Comparison of ENCODE assay signal across 8 cellular contexts in the genomic region with DNA sequence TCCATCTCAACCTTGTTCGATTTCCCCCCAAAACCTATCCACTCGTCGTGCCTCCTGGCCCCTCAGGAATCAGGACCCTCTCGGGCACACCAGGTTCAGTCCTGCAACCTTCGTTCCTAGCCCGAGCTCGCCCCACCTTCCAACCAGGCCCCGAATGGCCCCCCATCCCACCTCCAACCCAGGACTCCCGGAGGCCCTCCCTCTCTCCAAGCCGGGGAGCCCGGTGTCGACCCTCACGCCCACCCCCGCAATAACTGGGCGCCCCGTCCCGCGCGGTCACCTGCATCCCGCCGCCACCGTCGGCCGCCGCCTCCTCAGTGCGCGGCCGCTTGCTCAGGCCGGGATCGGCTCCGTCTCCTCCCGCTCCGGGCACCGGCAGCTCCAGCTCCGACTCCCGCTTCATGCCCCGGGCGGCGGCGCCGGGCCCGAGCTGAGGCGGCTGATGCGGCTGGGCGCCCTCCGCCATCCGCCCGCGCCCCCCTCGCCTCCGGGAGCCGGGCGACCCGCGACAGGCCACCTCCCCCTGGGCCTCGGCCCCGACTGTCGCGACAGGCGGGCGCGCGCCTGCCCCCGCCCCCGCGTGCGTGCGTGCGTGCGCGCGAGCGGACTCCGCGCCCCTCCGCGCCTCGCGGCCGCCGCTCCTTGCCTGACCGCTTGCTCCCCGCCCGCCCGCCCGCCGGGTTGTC. TPM values are rescaled to one million over a fixed set of nuclear protein-coding genes. Genes with fewer than 3 reads are reported as not detected.
DNase-seq lines count a peak whose midpoint lies in the region; ATAC-seq and TF ChIP-seq lines count a peak whose summit lies in the region.

No MANE protein-coding gene starts in this region.

- H3F3A ChIP-seq in PC-3 (ENCODE audit: low read length, unreplicated experiment) = no peaks in the 10 kb centered on the region

- peaks cover 31% of the 10 kb centered on the region for H3K27me3 Mint-ChIP-seq in memory B cell

- H3K4me3 Mint-ChIP-seq in memory B cell = peak overlapping the region; percentile 68

- TF ChIP-seq CTCF in AG04450 (IDR thresholded peaks at IDR 0.05; ENCODE audit: low read depth, low read length) (no peak), GM12865 (IDR thresholded peaks at IDR 0.05; ENCODE audit: insufficient read depth, low read depth, low read length, missing control alignments) (no peak), PC-3 (conservative IDR thresholded peaks at IDR 0.05; ENCODE audit: low read depth, low read length) (no peak), coronary artery (IDR thresholded peaks at IDR 0.05) (no peak), thyroid gland (IDR thresholded peaks at IDR 0.05) (no peak)

- H3K4me1 ChIP-seq in PC-3 (ENCODE audit: insufficient read depth, low read length) (0 out of 2 replicates have a peak, but pooled peaks cover 13% of the 10 kb centered on the region), thyroid gland (peaks cover 19 to 20% of the 10 kb centered on the region in 2 donors)

- TF ChIP-seq POLR2A in thyroid gland (IDR thresholded peaks at IDR 0.05) = peak in 1 of 2 donors; percentile 40

- WGBS in thyroid gland, 2 donors = 0% methylated on average over 4 to 10 of the region's 87 CpGs

- CTCF ChIA-PET in AG04450 (lab: Charles Lee) (interaction anchor here (0.6 to 4.4 kb wide), 4 partner anchors 37 to 464 kb away, joined by 3 to 57 read pairs (median 6); no protein-coding TSS in a partner anchor), PC-3 (lab: Charles Lee) (interaction anchor here (0.7 to 1.2 kb wide), 2 partner anchors 35 to 38 kb away, joined by 10 read pairs; no protein-coding TSS in a partner anchor)

- peaks cover 16% of the 10 kb centered on the region; the same call in 1 of the 2 replicates for H4K20me1 ChIP-seq in PC-3 (ENCODE audit: low read length)

- H3K27me3 ChIP-seq in AG04450 (ENCODE audit: control insufficient read depth, insufficient read depth, low read length) = no peaks in the 10 kb centered on the region
- no peaks in the 10 kb centered on the region for H3K27me3 ChIP-seq in PC-3 (ENCODE audit: low read length)
- H3K27me3 ChIP-seq in thyroid gland = no peaks in the 10 kb centered on the region

- H3K36me3 Mint-ChIP-seq in memory B cell = no peaks in the 10 kb centered on the region

- H3K9me3 ChIP-seq in AG04450 (ENCODE audit: control insufficient read depth, insufficient read depth, low read length) (no peaks in the 10 kb centered on the region), PC-3 (ENCODE audit: low read length) (no peaks in the 10 kb centered on the region), thyroid gland (no peaks in the 10 kb centered on the region)

- peak overlapping the region; percentile 85 for H3K9ac ChIP-seq in PC-3 (ENCODE audit: low read length)

- H3K27ac Mint-ChIP-seq in memory B cell = no peak overlapping the region

- ATAC-seq in PC-3 = peak; percentile 48
- peak; percentile 22 for ATAC-seq in memory B cell (ENCODE audit: low read depth)
- ATAC-seq in GM19467 (IDR thresholded peaks at IDR 0.05; ENCODE audit: unreplicated experiment) = no peak

- DNase-seq in AG04450 (ENCODE audit: low read depth, low spot score) (no peak), GM12865 (ENCODE audit: low read depth) (no peak), PC-3 (peak; percentile 52), coronary artery (ENCODE audit: low spot score) (peak; percentile 76), memory B cell (ENCODE audit: low spot score in 2 of 2) (peak in 1 of 2 donors; percentile 28), thyroid gland (no peak), occipital lobe (lab: John Stamatoyannopoulos, UW) (no peak)

- H3K4me1 Mint-ChIP-seq in memory B cell = peaks cover 12% of the 10 kb centered on the region

- POLR2A ChIA-PET in AG04450 (lab: Yijun Ruan, JAX) = interaction anchor here (0.6 to 3.9 kb wide), 15 partner anchors 11 to 133 kb away, joined by 3 to 30 read pairs (median 3); no protein-coding TSS in a partner anchor
- POLR2A ChIA-PET in PC-3 (lab: Charles Lee; ENCODE audit: unreplicated experiment) = interaction anchor here (0.6 kb wide), 2 partner anchors 81 to 552 kb away, joined by 6 to 11 read pairs; no protein-coding TSS in a partner anchor

- peak overlapping the region; percentile 48 for H2AFZ ChIP-seq in PC-3 (ENCODE audit: low read length)

- H3K79me2 ChIP-seq in PC-3 (ENCODE audit: low read length) = peaks cover 51% of the 10 kb centered on the region

- H3K4me3 ChIP-seq in AG04450 (ENCODE audit: low read depth, low read length) (peak overlapping the region; percentile 91), GM12865 (ENCODE audit: low read depth, low read length) (peak overlapping the region; percentile 89), PC-3 (ENCODE audit: low read length) (peak overlapping the region; percentile 99), coronary artery (peak overlapping the region; percentile 84), thyroid gland (replicated peaks in 1 of 3) (peak overlapping the region; percentile 42 to 91 (median 63))

- H3K9me3 Mint-ChIP-seq in memory B cell = no peaks in the 10 kb centered on the region

- H3K27ac ChIP-seq in AG04450 (ENCODE audit: low read depth, low read length) (peak overlapping the region; percentile 54), PC-3 (ENCODE audit: low read length) (no peak overlapping the region), coronary artery (peak overlapping the region; percentile 92 to 96), thyroid gland (peak overlapping the region; percentile 83 to 87 (median 85))

- H3K36me3 ChIP-seq in PC-3 (ENCODE audit: low read depth, low read length) = peaks cover 3% of the 10 kb centered on the region; the same call in 1 of the 2 replicates
- H3K36me3 ChIP-seq in thyroid gland = no peaks in the 10 kb centered on the region

- no TSS peak for BruUV-seq in PC-3 (replicated peaks; lab: Mats Ljungman, UMichigan)

- no peaks in the 10 kb centered on the region for H3K9me2 ChIP-seq in PC-3 (replicated peaks; ENCODE audit: low read length)

- peak overlapping the region; percentile 94 for H3K4me2 ChIP-seq in PC-3 (ENCODE audit: low read length)

- intact Hi-C loops in PC-3 (cut with micrococcal nuclease) (loop anchor here (5.0 kb wide), 1 partner anchor 96 kb away; no protein-coding TSS in a partner anchor), thyroid gland (cut with DNase I) (no loop called here)

RNA-seq across cellular contexts. Expression of gene RBFOX2, which starts 0.5 kb away (rescaled TPM):
- 253 and 288 TPM in 2 replicates for polyA plus RNA-seq in AG04450 (2011; rRNA removed)
- polyA minus RNA-seq in AG04450 (2011; rRNA and poly(A)+ RNA removed) = 393 and 415 TPM in 2 replicates
- total RNA-seq in PC-3 (2014; rRNA removed) (75.1 and 82.5 TPM in 2 replicates), thyroid gland (100 to 1,000 TPM; 103 to 139 (median 108) TPM), occipital lobe (454 TPM)

Comparison
In these comparisons a context has a peak if more than half of its experiments do, and no peak if none do; other contexts are left out.
1. DNase-seq: peak in PC-3 (single experiment) and coronary artery (single experiment); none in AG04450 (single experiment), GM12865 (single experiment), thyroid gland (0 of 2) and occipital lobe (single experiment).
2. Peak in every context shown above with its lines, with median percentiles within 50 percentile points of each other: H3K4me3 ChIP-seq.